ENCODE assay signal across 15 cellular contexts in the genomic region with DNA sequence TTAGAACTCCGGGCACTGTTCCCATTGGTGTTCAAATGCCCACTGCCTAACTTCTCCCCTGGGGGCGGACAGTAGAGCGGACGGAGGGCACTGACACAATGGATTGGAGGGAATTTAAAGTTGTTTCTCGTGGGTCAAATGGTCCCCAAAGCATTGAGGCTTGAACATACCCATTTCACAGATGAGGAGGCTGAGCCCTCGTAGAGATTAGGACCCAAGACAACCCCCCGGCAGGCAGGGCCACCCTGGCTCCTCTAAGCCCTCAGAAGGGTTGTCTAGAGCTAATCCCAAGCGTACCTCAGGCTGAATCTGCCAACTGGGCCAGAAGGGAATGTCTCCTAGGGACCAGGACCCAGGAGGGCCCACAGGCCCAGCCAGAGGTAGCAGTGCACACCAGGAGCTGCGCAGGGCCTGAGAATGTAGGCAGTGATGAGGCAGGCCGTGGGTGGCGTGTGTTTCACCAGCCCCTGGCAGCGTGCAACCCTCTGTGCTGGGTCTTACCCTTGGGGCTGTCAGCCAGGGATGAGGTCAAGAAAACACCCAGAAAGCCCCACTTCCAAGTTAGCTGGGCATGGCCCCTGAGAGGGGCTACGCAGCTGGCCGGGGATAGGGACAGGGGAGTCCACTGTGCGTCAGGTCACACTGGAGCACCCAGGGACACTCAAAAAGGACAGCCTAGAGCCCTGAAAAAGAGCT. TPM values are rescaled to one million over a fixed set of nuclear protein-coding genes. Genes with fewer than 3 reads are reported as not detected.
A peak's percentile ranks its signal among the peaks of the same experiment; 100 is the strongest.
DNase-seq lines count a peak whose midpoint lies in the region; ATAC-seq, FAIRE-seq and TF ChIP-seq lines count a peak whose summit lies in the region.
"Had no signal": no experiment of that assay in that cellular context is flagged by ENCODE, and none has a peak within 500 bp of the region (broad histone marks: within the 10 kb centered on the region; RNA-seq: fewer than 3 reads in every experiment).

No MANE protein-coding gene starts in this region.

- H2BK5ac ChIP-seq in neuronal stem cell (ENCODE audit: low read length): no peak overlapping the region

- in situ Hi-C loops in GM12878 (cut with MboI): no loop called here
- in situ Hi-C loops in GM13976 (cut with MboI; ENCODE audit: low sequenced_read_pairs, unreplicated experiment): no loop called here

- no peaks in the 10 kb centered on the region for H4K20me1 ChIP-seq in GM12878 (ENCODE audit: control insufficient read depth, insufficient read depth)

- DNase-seq in H7: peak; percentile 16
- DNase-seq in GM12878 (ENCODE audit: low read depth, low spot score): no peak
- no peak for DNase-seq in neuronal stem cell (ENCODE audit: low spot score)
- DNase-seq in aorta: peak; percentile 7 to 43
- no peak for DNase-seq in NCI-H1048 (lab: John Stamatoyannopoulos, UW)
- no peak for DNase-seq in GM13976 (ENCODE audit: low spot score)
- DNase-seq in urothelium cell line (ENCODE audit: low spot score): no peak
- DNase-seq: AML-193; C1 segment of cervical spinal cord; Calu3; CD4-positive, alpha-beta T cell; DMS79 had no signal

- H3K4me3 ChIP-seq in H7 (ENCODE audit: insufficient read depth, low read depth, low read length) (no peak overlapping the region), GM12878 (no peak overlapping the region), neuronal stem cell (ENCODE audit: low read length in 2 of 2) (no peak overlapping the region), aorta (ENCODE audit: low read length in 2 of 2) (no peak overlapping the region)

- H3K4me1 ChIP-seq in GM12878 (ENCODE audit: control insufficient read depth, insufficient read depth, low read length): peaks cover 16% of the 10 kb centered on the region
- H3K4me1 ChIP-seq in neuronal stem cell (ENCODE audit: control insufficient read depth in 2 of 2, insufficient read depth in 1 of 2, low read depth in 1 of 2, low read length in 2 of 2): no peaks in the 10 kb centered on the region
- H3K4me1 ChIP-seq in aorta (ENCODE audit: control insufficient read depth in 1 of 2, insufficient read depth in 2 of 2, low read length in 2 of 2): no peaks in the 10 kb centered on the region

- no peak; the same call in 2 of the 3 replicates for ATAC-seq in GM12878
- ATAC-seq in aorta (ENCODE audit: low FRiP score): peak; percentile 3
- ATAC-seq: HCT116 had no signal

- CTCF ChIA-PET in GM12878 (lab: Yijun Ruan, JAX): interaction anchor here (1.5 to 2.9 kb wide), 4 partner anchors 11 to 20 kb away, joined by 4 to 23 read pairs (median 5); partner anchors contain the start of gene TYSND1

- TF ChIP-seq EP300 in GM12878 (IDR thresholded peaks at IDR 0.05; ENCODE audit: borderline replicate concordance in 1 of 2, control insufficient read depth in 1 of 2, low read depth in 2 of 2, low read length in 2 of 2): no peak

- H3K36me3 ChIP-seq in H7 (replicated peaks; ENCODE audit: control insufficient read depth, insufficient read depth, low read length) (no peaks in the 10 kb centered on the region), GM12878 (ENCODE audit: control insufficient read depth in 2 of 2, insufficient read depth in 2 of 2, low read length in 1 of 2) (peaks cover 0 to 2% of the 10 kb centered on the region in 2 experiments; a peak in 2 of 4 replicates), neuronal stem cell (replicated peaks in 1 of 2; ENCODE audit: control insufficient read depth in 2 of 2, insufficient read depth in 2 of 2, low read length in 2 of 2) (no peaks in the 10 kb centered on the region), aorta (ENCODE audit: control insufficient read depth in 1 of 2, insufficient read depth in 2 of 2, low read length in 1 of 2) (no peaks in the 10 kb centered on the region)

- BruUV-seq in GM12878 (replicated peaks; lab: Mats Ljungman, UMichigan): no TSS peak

- H3K79me1 ChIP-seq in neuronal stem cell (ENCODE audit: low read depth, low read length): no peaks in the 10 kb centered on the region

- intact Hi-C loops in GM12878 (cut with micrococcal nuclease; ENCODE audit: unreplicated experiment): no loop called here
- intact Hi-C loops in aorta (cut with DNase I): no loop called here

- POLR2A ChIA-PET in GM12878 (lab: Charles Lee): interaction anchor here (1.0 kb wide), 1 partner anchor 9 kb away, joined by 5 read pairs; no protein-coding TSS in a partner anchor

- H3K14ac ChIP-seq in neuronal stem cell (ENCODE audit: low read length): no peak overlapping the region

- H3K4me2 ChIP-seq in GM12878 (ENCODE audit: control insufficient read depth, insufficient read depth) (no peak overlapping the region), neuronal stem cell (ENCODE audit: insufficient read depth, low read length, poor library complexity, severe bottlenecking) (no peak overlapping the region)

- H3K23ac ChIP-seq in neuronal stem cell (ENCODE audit: low read depth, low read length, poor library complexity): no peak overlapping the region

- H3K79me2 ChIP-seq in GM12878 (ENCODE audit: control insufficient read depth, insufficient read depth, low read length): peaks cover 15% of the 10 kb centered on the region

- no peak for TF ChIP-seq CTCF in GM12878 (IDR thresholded peaks at IDR 0.05 in 2 of 3, conservative IDR thresholded peaks at IDR 0.05 in 1 of 3; ENCODE audit: control insufficient read depth in 2 of 3, extremely low read depth in 1 of 3, insufficient read depth in 1 of 3, low read depth in 3 of 3, low read length in 3 of 3)
- no peak for TF ChIP-seq CTCF in GM13976 (IDR thresholded peaks at IDR 0.05; ENCODE audit: borderline replicate concordance, control extremely low read depth, extremely low read depth, insufficient read depth, missing control alignments)

- SMC1A ChIA-PET in GM12878 (lab: Charles Lee; ENCODE audit: uncharacterized antibody, unreplicated experiment): interaction anchor here (2.2 kb wide), 1 partner anchor 11 kb away, joined by 5 read pairs; no protein-coding TSS in a partner anchor

- no peak for TF ChIP-seq POLR2A in GM12878 (IDR thresholded peaks at IDR 0.05; ENCODE audit: low read depth, low read length)

- H3K27me3 ChIP-seq in H7 (ENCODE audit: control insufficient read depth, insufficient read depth, low read length): peaks cover 2% of the 10 kb centered on the region
- no peaks in the 10 kb centered on the region for H3K27me3 ChIP-seq in GM12878 (replicated peaks in 1 of 2; ENCODE audit: control insufficient read depth in 2 of 2, insufficient read depth in 2 of 2, low read length in 1 of 2)
- H3K27me3 ChIP-seq in neuronal stem cell (ENCODE audit: control insufficient read depth in 3 of 3, insufficient read depth in 3 of 3, low read depth in 1 of 3, low read length in 3 of 3): peaks cover 0 to 26% (median 9%) of the 10 kb centered on the region in 3 experiments
- no peaks in the 10 kb centered on the region for H3K27me3 ChIP-seq in aorta (ENCODE audit: control insufficient read depth in 1 of 2, insufficient read depth in 2 of 2, low read length in 1 of 2)

- H3K9me3 ChIP-seq in GM12878 (replicated peaks; ENCODE audit: control insufficient read depth, insufficient read depth, low read length): no peaks in the 10 kb centered on the region
- no peaks in the 10 kb centered on the region for H3K9me3 ChIP-seq in neuronal stem cell (replicated peaks in 1 of 2; ENCODE audit: control insufficient read depth in 2 of 2, insufficient read depth in 1 of 2, low read depth in 1 of 2, low read length in 2 of 2)
- H3K9me3 ChIP-seq in aorta (ENCODE audit: control insufficient read depth, low read length): no peaks in the 10 kb centered on the region

- H3K9ac ChIP-seq in GM12878 (ENCODE audit: control insufficient read depth, insufficient read depth, low read length) (no peak overlapping the region), neuronal stem cell (ENCODE audit: low read depth, low read length, poor library complexity) (no peak overlapping the region)

- H3K4ac ChIP-seq in neuronal stem cell (ENCODE audit: low read length): no peak overlapping the region

- H2BK12ac ChIP-seq in neuronal stem cell (ENCODE audit: low read length): no peak overlapping the region

- no peak overlapping the region for H2BK120ac ChIP-seq in neuronal stem cell (ENCODE audit: low read depth, low read length)

- FAIRE-seq in GM12878 (lab: Jason Lieb, UNC) (no peak), urothelium cell line (lab: Jason Lieb, UNC) (no peak)
- FAIRE-seq: GM12891, HTR-8/SVneo had no signal

- no peak overlapping the region for H4K8ac ChIP-seq in neuronal stem cell (ENCODE audit: low read depth, low read length)

- H2AK5ac ChIP-seq in neuronal stem cell (ENCODE audit: low read depth, low read length): peak overlapping the region; percentile 51

- H3K18ac ChIP-seq in neuronal stem cell (ENCODE audit: low read length): peak overlapping the region; percentile 5

- RAD21 ChIA-PET in GM12878 (lab: Charles Lee; ENCODE audit: unreplicated experiment): interaction anchor here (1.7 kb wide), 1 partner anchor 19 kb away, joined by 5 read pairs; the partner anchor contains the start of gene TYSND1

- WGBS in GM12878 (ENCODE audit: insufficient coverage, insufficient replicate concordance, low lambda C conversion rate, missing lambda C conversion rate): 91% methylated on average over 15 of the region's 15 CpGs
- no CpG with 5 or more reads among the region's 15 CpGs for WGBS in neuronal stem cell (ENCODE audit: extremely low coverage in 2 of 2, insufficient read length in 2 of 2, insufficient replicate concordance in 1 of 2), 2 donors
- 94 to 96% methylated on average over 14 to 15 of the region's 15 CpGs for WGBS in aorta, 2 donors

- TF ChIP-seq RAD21 in GM12878 (IDR thresholded peaks at IDR 0.05; ENCODE audit: insufficient read depth, low read depth, low read length): no peak

- H2AFZ ChIP-seq in GM12878 (ENCODE audit: control insufficient read depth, low read depth, low read length) (no peak overlapping the region), neuronal stem cell (ENCODE audit: low read length) (no peak overlapping the region)

- H2BK15ac ChIP-seq in neuronal stem cell (ENCODE audit: low read length): no peak overlapping the region

- no peak overlapping the region for H4K91ac ChIP-seq in neuronal stem cell (ENCODE audit: low read depth, low read length, poor library complexity)

- H3K27ac ChIP-seq in GM12878 (ENCODE audit: control insufficient read depth, insufficient read depth): peak overlapping the region; percentile 63
- H3K27ac ChIP-seq in neuronal stem cell (replicated peaks; ENCODE audit: low read length): no peak overlapping the region
- no peak overlapping the region for H3K27ac ChIP-seq in aorta (ENCODE audit: low read depth in 1 of 2, low read length in 2 of 2)

RNA-seq across cellular contexts. Expression of gene AIFM2, which starts 5.8 kb away (rescaled TPM):
- total RNA-seq in H7 (2014; rRNA removed; shearing (Covaris generic)): 4.0 and 5.1 TPM in 2 replicates
- total RNA-seq in GM12878 (2013; cell fraction: nucleolus; rRNA removed): 10.6 and 10.7 TPM in 2 replicates
- total RNA-seq in GM12878 (2014; rRNA removed) (13.7 and 14.6 TPM in 2 replicates), GM12878 (2014; rRNA removed; fragmentation: Illumina TruSeq; extraction: Trizol) (12.1 and 12.6 TPM in 2 replicates), GM12878 (2021) (20.4 and 20.5 TPM in 2 replicates), aorta (10 to 100 TPM; 15.0 to 15.5 TPM)
- 6.9 TPM for polyA plus RNA-seq in GM12878 (2011; ENCODE audit: low read depth)
- polyA plus RNA-seq in GM12878 (2011; rRNA removed) (11.7 and 17.5 TPM in 2 replicates), GM12878 (2014; fragmentation: Illumina TruSeq; extraction: Trizol) (5.7 and 12.2 TPM in 2 replicates), GM12878 (2014; fragmentation: Nextera tagmentation; extraction: Ambion mirVana) (1 to 10 TPM; 4.5 to 8.0 TPM), GM12878 (2014; rRNA removed) (20.3 and 24.5 TPM in 2 replicates), GM12878 (2016; fragmentation: Nextera tagmentation; extraction: Ambion mirVana) (10 to 100 TPM; 26.8 to 30.8 TPM), aorta (10 to 100 TPM; 12.1 to 12.6 TPM)
- polyA plus RNA-seq in GM12878 (2011; cell fraction: cytosol; rRNA removed): 22.9 and 28.1 TPM in 2 replicates
- polyA plus RNA-seq in GM12878 (2011; cell fraction: nucleus; rRNA removed): 16.8 and 18.6 TPM in 2 replicates
- 13.4 and 14.1 TPM in 2 replicates for polyA plus RNA-seq in GM12878 (2012)
- polyA minus RNA-seq in GM12878 (2011; rRNA and poly(A)+ RNA removed): 10.3 and 17.0 TPM in 2 replicates
- polyA minus RNA-seq in GM12878 (2011; cell fraction: cytosol; rRNA and poly(A)+ RNA removed): 5.7 and 10.8 TPM in 2 replicates
- polyA minus RNA-seq in GM12878 (2011; cell fraction: nucleus; rRNA and poly(A)+ RNA removed): 4.4 and 7.7 TPM in 2 replicates
- 0.95 TPM for polyA plus RNA-seq in neuronal stem cell (2013, experiment 1 of 2)
- polyA plus RNA-seq in neuronal stem cell (2013, experiment 2 of 2): 1.1 TPM

RNA-seq across cellular contexts. Expression of gene TYSND1, which starts 19.7 kb away (rescaled TPM):
- total RNA-seq in H7 (2014; rRNA removed; shearing (Covaris generic)): 25.3 and 32.6 TPM in 2 replicates
- 14.2 and 15.7 TPM in 2 replicates for total RNA-seq in GM12878 (2013; cell fraction: nucleolus; rRNA removed)
- total RNA-seq in GM12878 (2014; rRNA removed) (18.9 and 19.4 TPM in 2 replicates), GM12878 (2014; rRNA removed; fragmentation: Illumina TruSeq; extraction: Trizol) (8.1 and 8.7 TPM in 2 replicates), GM12878 (2021) (20.0 and 21.4 TPM in 2 replicates), aorta (10 to 100 TPM in 1 of 2 donors, 1 to 10 TPM in 1; 5.4 to 10.9 TPM)
- 5.0 TPM for polyA plus RNA-seq in GM12878 (2011; ENCODE audit: low read depth)
- polyA plus RNA-seq in GM12878 (2011; rRNA removed) (3.5 and 5.6 TPM in 2 replicates), GM12878 (2014; fragmentation: Illumina TruSeq; extraction: Trizol) (4.7 and 8.6 TPM in 2 replicates), GM12878 (2014; fragmentation: Nextera tagmentation; extraction: Ambion mirVana) (1 to 10 TPM; 1.9 to 4.5 TPM), GM12878 (2014; rRNA removed) (16.7 and 17.4 TPM in 2 replicates), GM12878 (2016; fragmentation: Nextera tagmentation; extraction: Ambion mirVana) (10 to 100 TPM; 15.2 to 18.8 TPM), aorta (1 to 10 TPM; 2.1 to 9.8 TPM)
- polyA plus RNA-seq in GM12878 (2011; cell fraction: cytosol; rRNA removed): 6.1 and 8.6 TPM in 2 replicates
- polyA plus RNA-seq in GM12878 (2011; cell fraction: nucleus; rRNA removed): 40.7 and 42.7 TPM in 2 replicates
- polyA plus RNA-seq in GM12878 (2012): 7.3 and 9.9 TPM in 2 replicates
- 4.2 and 6.1 TPM in 2 replicates for polyA minus RNA-seq in GM12878 (2011; rRNA and poly(A)+ RNA removed)
- 2.7 and 2.9 TPM in 2 replicates for polyA minus RNA-seq in GM12878 (2011; cell fraction: cytosol; rRNA and poly(A)+ RNA removed)
- 8.0 and 12.7 TPM in 2 replicates for polyA minus RNA-seq in GM12878 (2011; cell fraction: nucleus; rRNA and poly(A)+ RNA removed)
- 9.2 TPM for polyA plus RNA-seq in neuronal stem cell (2013, experiment 1 of 2)
- polyA plus RNA-seq in neuronal stem cell (2013, experiment 2 of 2): 8.7 TPM

RNA-seq across cellular contexts. Expression of gene SAR1A, which starts 43.5 kb away (rescaled TPM):
- 78.0 and 84.1 TPM in 2 replicates for total RNA-seq in H7 (2014; rRNA removed; shearing (Covaris generic))
- total RNA-seq in GM12878 (2013; cell fraction: nucleolus; rRNA removed): 36.4 and 40.0 TPM in 2 replicates
- total RNA-seq in GM12878 (2014; rRNA removed): 45.4 and 60.3 TPM in 2 replicates
- 52.7 and 54.7 TPM in 2 replicates for total RNA-seq in GM12878 (2014; rRNA removed; fragmentation: Illumina TruSeq; extraction: Trizol)
- total RNA-seq in GM12878 (2021): 77.3 and 81.3 TPM in 2 replicates
- polyA plus RNA-seq in GM12878 (2011; ENCODE audit: low read depth): 31.2 TPM
- polyA plus RNA-seq in GM12878 (2011; rRNA removed): 85.0 and 101 TPM in 2 replicates
- 21.4 and 21.6 TPM in 2 replicates for polyA plus RNA-seq in GM12878 (2011; cell fraction: cytosol; rRNA removed)
- 17.8 and 20.3 TPM in 2 replicates for polyA plus RNA-seq in GM12878 (2011; cell fraction: nucleus; rRNA removed)
- 32.0 and 39.5 TPM in 2 replicates for polyA plus RNA-seq in GM12878 (2012)
- 54.8 and 55.6 TPM in 2 replicates for polyA plus RNA-seq in GM12878 (2014; fragmentation: Illumina TruSeq; extraction: Trizol)
- 10 to 100 TPM; 69.4 to 81.1 TPM for polyA plus RNA-seq in GM12878 (2014; fragmentation: Nextera tagmentation; extraction: Ambion mirVana)
- polyA plus RNA-seq in GM12878 (2014; rRNA removed): 29.3 and 33.2 TPM in 2 replicates
- 10 to 100 TPM; 58.0 to 62.2 TPM for polyA plus RNA-seq in GM12878 (2016; fragmentation: Nextera tagmentation; extraction: Ambion mirVana)
- 40.6 and 76.1 TPM in 2 replicates for polyA minus RNA-seq in GM12878 (2011; rRNA and poly(A)+ RNA removed)
- 18.6 and 25.1 TPM in 2 replicates for polyA minus RNA-seq in GM12878 (2011; cell fraction: cytosol; rRNA and poly(A)+ RNA removed)
- polyA minus RNA-seq in GM12878 (2011; cell fraction: nucleus; rRNA and poly(A)+ RNA removed): 10.0 and 14.1 TPM in 2 replicates
- polyA plus RNA-seq in neuronal stem cell (2013, experiment 1 of 2): 62.1 TPM
- polyA plus RNA-seq in neuronal stem cell (2013, experiment 2 of 2): 66.0 TPM
- total RNA-seq in aorta: 100 to 1,000 TPM; 119 to 128 TPM
- 10 to 100 TPM; 59.2 to 61.0 TPM for polyA plus RNA-seq in aorta

Comparison
In these comparisons a context has a peak if more than half of its experiments do, and no peak if none do; other contexts are left out.
1. DNase-seq: peak in H7 (single experiment) and aorta (2 of 2); none in GM12878 (single experiment), neuronal stem cell (single experiment), NCI-H1048 (single experiment), GM13976 (single experiment) and urothelium cell line (single experiment).